In the genomic region with DNA sequence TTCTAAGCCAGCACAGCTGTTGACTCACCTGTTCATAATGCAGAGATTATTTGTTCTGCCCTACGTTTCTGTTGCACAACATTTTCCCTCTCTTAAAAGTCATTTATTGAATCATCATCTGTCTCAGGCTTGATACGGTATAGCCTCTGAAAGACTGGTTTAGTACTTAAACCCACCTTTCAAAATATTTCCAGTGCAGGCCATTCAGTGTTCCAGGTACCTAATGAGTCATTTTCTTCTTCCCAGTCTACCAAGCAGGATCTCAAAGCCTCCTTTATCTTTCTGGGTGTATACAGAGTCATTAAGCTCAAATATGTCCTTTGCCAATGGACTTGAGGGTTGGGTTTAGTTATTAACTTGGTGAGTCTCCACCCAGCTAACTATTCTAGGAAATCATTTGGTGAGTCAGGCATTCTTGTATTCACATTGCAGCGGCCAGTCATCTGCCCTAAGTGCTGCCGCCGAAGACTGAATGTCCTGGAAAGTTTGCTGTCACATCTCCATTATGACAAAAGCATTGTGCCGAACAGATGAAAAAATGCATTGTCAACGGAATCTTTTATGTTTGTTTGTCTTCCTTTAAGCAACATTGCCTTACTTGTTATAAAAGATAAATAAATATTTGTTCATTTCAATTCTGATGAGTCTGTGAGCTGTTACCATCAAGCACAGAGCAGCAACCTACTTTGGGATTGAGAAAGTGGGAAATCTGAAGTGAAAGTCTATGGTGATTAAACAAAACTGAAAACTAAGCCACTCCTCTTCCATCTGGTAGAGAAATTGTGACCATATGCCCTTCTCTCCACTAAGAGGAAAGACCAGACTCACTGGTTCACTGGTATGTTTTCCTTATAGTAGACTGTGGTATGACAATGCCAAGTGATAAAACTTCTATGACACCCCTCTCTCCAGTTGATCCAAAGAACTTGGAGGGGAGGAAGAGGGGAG, we compare ENCODE assay signal across 9 cellular contexts. TPM values are rescaled to one million over a fixed set of nuclear protein-coding genes. Genes with fewer than 3 reads are reported as not detected.
DNase-seq lines count a peak whose midpoint lies in the region; ATAC-seq and TF ChIP-seq lines count a peak whose summit lies in the region.
"Had no signal": no experiment of that assay in that cellular context is flagged by ENCODE, and none has a peak within 500 bp of the region (broad histone marks: within the 10 kb centered on the region; RNA-seq: fewer than 3 reads in every experiment).

No MANE protein-coding gene starts in this region.

- 55% methylated on average over 7 of the region's 7 CpGs for WGBS in hepatocyte (ENCODE audit: low lambda C conversion rate, missing lambda C conversion rate)
- WGBS in suprapubic skin = 35% methylated on average over 7 of the region's 7 CpGs

- ATAC-seq in GM18498 (IDR thresholded peaks at IDR 0.05; ENCODE audit: unreplicated experiment) = no peak

- no peak for TF ChIP-seq CTCF in hepatocyte (IDR thresholded peaks at IDR 0.05; ENCODE audit: poor library complexity)
- no peak for TF ChIP-seq CTCF in suprapubic skin (IDR thresholded peaks at IDR 0.05)

- H3K4me1 ChIP-seq in SJSA1 (replicated peaks) = peaks cover 25% of the 10 kb centered on the region
- peaks cover 12% of the 10 kb centered on the region for H3K4me1 ChIP-seq in hepatocyte (ENCODE audit: insufficient read depth)
- peaks cover 30% of the 10 kb centered on the region for H3K4me1 ChIP-seq in suprapubic skin

- DNase-seq in NCI-H748 (lab: John Stamatoyannopoulos, UW; ENCODE audit: unreplicated experiment) (peak; percentile 51), NCI-H748 treated with DMSO at 0.1 percent for 48 hours (lab: John Stamatoyannopoulos, UW) (no peak), SJSA1 (ENCODE audit: low read depth in 1 of 2, low spot score in 2 of 2) (peak; percentile 61 to 62), hepatocyte (ENCODE audit: low spot score) (peak; percentile 84), suprapubic skin (ENCODE audit: low spot score in 2 of 2) (no peak), NOMO-1 treated with DMSO at 0.1 percent for 48 hours (lab: John Stamatoyannopoulos, UW; ENCODE audit: unreplicated experiment) (no peak), pons (ENCODE audit: low spot score) (no peak)
- DNase-seq: activated B cell treated with CpG ODN at 0.5 μM for 24 hours had no signal

- peak overlapping the region; percentile 5; the same call in 1 of the 2 replicates for H3K4me3 ChIP-seq in SJSA1
- H3K4me3 ChIP-seq in hepatocyte = no peak overlapping the region
- no peak overlapping the region for H3K4me3 ChIP-seq in suprapubic skin

- peak overlapping the region; percentile 57 for H3K4me2 ChIP-seq in hepatocyte

- TF ChIP-seq POLR2A in suprapubic skin (IDR thresholded peaks at IDR 0.05) = no peak

- TF ChIP-seq EP300 in suprapubic skin (IDR thresholded peaks at IDR 0.05) = no peak

- H3K27ac ChIP-seq in SJSA1 (peak overlapping the region; percentile 68), hepatocyte (peak overlapping the region; percentile 83), suprapubic skin (peak overlapping the region; percentile 85)

- H3K36me3 ChIP-seq in SJSA1 (no peaks in the 10 kb centered on the region), hepatocyte (replicated peaks; ENCODE audit: insufficient read depth, low read depth) (no peaks in the 10 kb centered on the region), suprapubic skin (no peaks in the 10 kb centered on the region)

- H3K9me2 ChIP-seq in hepatocyte (replicated peaks; ENCODE audit: insufficient read depth) = no peaks in the 10 kb centered on the region

- H3K79me2 ChIP-seq in hepatocyte = no peaks in the 10 kb centered on the region

- H3K9me3 ChIP-seq in SJSA1 (replicated peaks) (no peaks in the 10 kb centered on the region), hepatocyte (ENCODE audit: low read depth) (no peaks in the 10 kb centered on the region), suprapubic skin (no peaks in the 10 kb centered on the region)

- no peaks in the 10 kb centered on the region for H4K20me1 ChIP-seq in hepatocyte (ENCODE audit: insufficient read depth, poor library complexity, severe bottlenecking)

- no peak overlapping the region for H2AFZ ChIP-seq in hepatocyte

- peaks cover 1% of the 10 kb centered on the region; the same call in 1 of the 2 replicates for H3K27me3 ChIP-seq in SJSA1 (replicated peaks)
- H3K27me3 ChIP-seq in hepatocyte = no peaks in the 10 kb centered on the region
- no peaks in the 10 kb centered on the region for H3K27me3 ChIP-seq in suprapubic skin

RNA-seq across cellular contexts. Expression of gene FAM135A, which starts 14.3 kb away (rescaled TPM):
- 9.9 and 13.6 TPM in 2 replicates for total RNA-seq in SJSA1 (2014; rRNA removed; shearing (Covaris generic))
- total RNA-seq in hepatocyte (62.4 and 78.4 TPM in 2 replicates), suprapubic skin (100 to 1,000 TPM in 1 of 4 donors, 10 to 100 TPM in 3; 52.2 to 119 (median 66.1) TPM)
- 17.2 and 19.0 TPM in 2 replicates for polyA plus RNA-seq in hepatocyte

Comparison
In these comparisons a context has a peak if more than half of its experiments do, and no peak if none do; other contexts are left out.
1. DNase-seq: peak in NCI-H748 (single experiment), SJSA1 (2 of 2) and hepatocyte (single experiment); none in NCI-H748 treated with DMSO at 0.1 percent for 48 hours (single experiment), suprapubic skin (0 of 2), NOMO-1 treated with DMSO at 0.1 percent for 48 hours (single experiment) and pons (single experiment).
2. Peak in every context shown above with its lines, with median percentiles within 50 percentile points of each other: H3K27ac ChIP-seq.